Comparison of ENCODE assay signal across 10 cellular contexts in genomic region chr1:35029756-35030155, GRCh38. TPM values are rescaled to one million over a fixed set of nuclear protein-coding genes. Genes with fewer than 3 reads are reported as not detected.
DNase-seq lines count a peak whose midpoint lies in the region; ATAC-seq and TF ChIP-seq lines count a peak whose summit lies in the region.
"Had no signal": no experiment of that assay in that cellular context is flagged by ENCODE, and none has a peak within 500 bp of the region (broad histone marks: within the 10 kb centered on the region; RNA-seq: fewer than 3 reads in every experiment).

No MANE protein-coding gene starts in this region.

- H3K36me3 Mint-ChIP-seq in activated CD8-positive, alpha-beta T cell treated with anti-CD3 and anti-CD28 coated beads, Interleukin-2, amount 10 ng/mL, durations not matched to agents 7 days and 5 days (ENCODE audit: low read depth): peaks cover 48% of the 10 kb centered on the region

- H3K4me3 Mint-ChIP-seq in activated CD8-positive, alpha-beta T cell treated with anti-CD3 and anti-CD28 coated beads, Interleukin-2, amount 10 ng/mL, durations not matched to agents 7 days and 5 days: peak overlapping the region; percentile 92

- TF ChIP-seq CTCF in heart left ventricle (IDR thresholded peaks at IDR 0.05): no peak
- no peak for TF ChIP-seq CTCF in stomach (IDR thresholded peaks at IDR 0.05)
- no peak for TF ChIP-seq CTCF in testis (IDR thresholded peaks at IDR 0.05)

- POLR2A ChIA-PET in activated CD8-positive, alpha-beta T cell treated with anti-CD3 and anti-CD28 coated beads, Interleukin-2, amount 10 ng/mL, durations not matched to agents 7 days and 5 days (lab: Charles Lee): interaction anchor here (1.2 to 2.6 kb wide), 4 partner anchors 44 to 163 kb away, joined by 3 to 23 read pairs (median 10); partner anchors contain the start of genes SFPQ, TMEM35B and ZMYM1

- H3K36me3 ChIP-seq in heart left ventricle (peaks cover 0 to 19% (median 11%) of the 10 kb centered on the region in 9 donors), stomach (peaks cover 4 to 21% (median 16%) of the 10 kb centered on the region in 4 donors), testis (ENCODE audit: low read depth, missing control alignments) (no peaks in the 10 kb centered on the region)

- H3K9me3 Mint-ChIP-seq in activated CD8-positive, alpha-beta T cell treated with anti-CD3 and anti-CD28 coated beads, Interleukin-2, amount 10 ng/mL, durations not matched to agents 7 days and 5 days (ENCODE audit: insufficient read depth): peaks cover 17% of the 10 kb centered on the region

- no peaks in the 10 kb centered on the region for H3K27me3 Mint-ChIP-seq in activated CD8-positive, alpha-beta T cell treated with anti-CD3 and anti-CD28 coated beads, Interleukin-2, amount 10 ng/mL, durations not matched to agents 7 days and 5 days (ENCODE audit: low read depth)

- H3K9me3 ChIP-seq in heart left ventricle (peaks cover 0 to 19% (median 9%) of the 10 kb centered on the region in 12 donors), stomach (peaks cover 0 to 13% (median 9%) of the 10 kb centered on the region in 4 donors), testis (no peaks in the 10 kb centered on the region)

- H3K4me1 ChIP-seq in heart left ventricle (peaks cover 0 to 28% (median 17%) of the 10 kb centered on the region in 12 donors), stomach (peaks cover 9 to 35% (median 22%) of the 10 kb centered on the region in 4 donors), testis (peaks cover 10% of the 10 kb centered on the region)

- H3K4me1 Mint-ChIP-seq in activated CD8-positive, alpha-beta T cell treated with anti-CD3 and anti-CD28 coated beads, Interleukin-2, amount 10 ng/mL, durations not matched to agents 7 days and 5 days (ENCODE audit: low read depth): peaks cover 20% of the 10 kb centered on the region

- H3K4me3 ChIP-seq in heart left ventricle: peak overlapping the region in 9 of 12 donors; percentile 10 to 95 (median 73)
- H3K4me3 ChIP-seq in stomach: peak overlapping the region in 3 of 4 donors; percentile 3 to 81 (median 67)
- no peak overlapping the region for H3K4me3 ChIP-seq in testis

- H3K27me3 ChIP-seq in heart left ventricle: no peaks in the 10 kb centered on the region
- H3K27me3 ChIP-seq in stomach: no peaks in the 10 kb centered on the region
- no peaks in the 10 kb centered on the region for H3K27me3 ChIP-seq in testis

- no peak for TF ChIP-seq EP300 in stomach (IDR thresholded peaks at IDR 0.05)

- no peak for ATAC-seq in heart left ventricle
- no peak for ATAC-seq in Right ventricle myocardium superior (ENCODE audit: poor library complexity)
- no peak for ATAC-seq in activated CD8-positive, alpha-beta T cell treated with anti-CD3 and anti-CD28 coated beads, Interleukin-2, amount 10 ng/mL, durations not matched to agents 7 days and 5 days
- no peak for ATAC-seq in esophagus mucosa
- ATAC-seq in GM21825 (IDR thresholded peaks at IDR 0.05; ENCODE audit: unreplicated experiment): no peak

- no peak for DNase-seq in heart left ventricle
- no peak for DNase-seq in Right ventricle myocardium superior
- no peak for DNase-seq in activated CD8-positive, alpha-beta T cell treated with anti-CD3 and anti-CD28 coated beads, Interleukin-2, amount 10 ng/mL, durations not matched to agents 7 days and 5 days
- peak; percentile 7 for DNase-seq in hepatic stellate cell (ENCODE audit: low spot score)
- DNase-seq in stomach: no peak
- no peak for DNase-seq in testis
- DNase-seq: caudate nucleus, NCI-H524 treated with DMSO at 0.1 percent for 48 hours had no signal

- intact Hi-C loops in heart left ventricle (cut with DNase I): loop anchor here in 4 of 10 donors (5.0 to 10.0 kb wide), 5 partner anchors 48 to 265 kb away; partner anchors contain the start of genes SFPQ (in 2 of the 4) and ZMYM1 (in 1 of the 4)
- intact Hi-C loops in Right ventricle myocardium superior (cut with DNase I): no loop called here
- intact Hi-C loops in stomach (cut with DNase I; ENCODE audit: low total_unique reads): no loop called here
- intact Hi-C loops in testis (cut with DNase I; ENCODE audit: low total_unique reads): loop anchor here (5.0 kb wide), 1 partner anchor 163 kb away; the partner anchor contains the start of gene SFPQ

- no peak overlapping the region for H3K27ac Mint-ChIP-seq in activated CD8-positive, alpha-beta T cell treated with anti-CD3 and anti-CD28 coated beads, Interleukin-2, amount 10 ng/mL, durations not matched to agents 7 days and 5 days

- H3K27ac ChIP-seq in heart left ventricle: peak overlapping the region in 1 of 12 donors; percentile 96
- no peak overlapping the region for H3K27ac ChIP-seq in stomach
- no peak overlapping the region for H3K27ac ChIP-seq in testis

- CTCF ChIA-PET in activated CD8-positive, alpha-beta T cell treated with anti-CD3 and anti-CD28 coated beads, Interleukin-2, amount 10 ng/mL, durations not matched to agents 7 days and 5 days (lab: Charles Lee): interaction anchor here (1.0 to 2.3 kb wide), 4 partner anchors 9 to 177 kb away, joined by 3 to 8 read pairs (median 4); partner anchors contain the start of genes SMIM12 and TMEM35B

- TF ChIP-seq POLR2A in heart left ventricle (IDR thresholded peaks at IDR 0.05) (no peak), stomach (IDR thresholded peaks at IDR 0.05) (no peak), testis (IDR thresholded peaks at IDR 0.05) (no peak)

RNA-seq across cellular contexts. Expression of gene ZMYM6, which starts 2.0 kb away (rescaled TPM):
- total RNA-seq in heart left ventricle (10 to 100 TPM in 7 of 9 donors, 1 to 10 TPM in 2; 6.1 to 19.7 (median 14.5) TPM), Right ventricle myocardium superior (12.3 TPM), stomach (10 to 100 TPM in 4 of 5 donors, 1 to 10 TPM in 1; 6.1 to 47.5 (median 35.8) TPM), esophagus mucosa (14.9 TPM), testis (10 to 100 TPM; 35.4 to 40.0 TPM)
- polyA plus RNA-seq in heart left ventricle (10 to 100 TPM in 1 of 2 donors, 1 to 10 TPM in 1; 9.1 to 11.3 TPM), stomach (1 to 10 TPM; 4.9 to 8.2 (median 6.1) TPM), testis (ENCODE audit: insufficient read depth, low read depth, low replicate concordance) (16.0 TPM)
- 10 to 100 TPM; 15.2 to 19.2 TPM for total RNA-seq in activated CD8-positive, alpha-beta T cell treated with anti-CD3 and anti-CD28 coated beads, Interleukin-2, amount 10 ng/mL, durations not matched to agents 7 days and 5 days

RNA-seq across cellular contexts. Expression of gene TMEM35B, which starts 44.6 kb away (rescaled TPM):
- 10 to 100 TPM in 4 of 9 donors, 1 to 10 TPM in 5; 4.0 to 19.9 (median 8.6) TPM for total RNA-seq in heart left ventricle
- 10 to 100 TPM; 12.3 to 19.5 TPM for polyA plus RNA-seq in heart left ventricle
- total RNA-seq in Right ventricle myocardium superior: 9.0 TPM
- total RNA-seq in activated CD8-positive, alpha-beta T cell treated with anti-CD3 and anti-CD28 coated beads, Interleukin-2, amount 10 ng/mL, durations not matched to agents 7 days and 5 days: 10 to 100 TPM; 24.8 to 26.7 TPM
- 100 to 1,000 TPM in 1 of 5 donors, 10 to 100 TPM in 3, 1 to 10 TPM in 1; 2.0 to 131 (median 17.6) TPM for total RNA-seq in stomach
- 10 to 100 TPM; 12.5 to 31.1 (median 15.1) TPM for polyA plus RNA-seq in stomach
- total RNA-seq in esophagus mucosa: 4.2 TPM
- total RNA-seq in testis: 10 to 100 TPM; 43.5 to 54.8 TPM
- 55.8 TPM for polyA plus RNA-seq in testis (ENCODE audit: insufficient read depth, low read depth, low replicate concordance)

RNA-seq across cellular contexts. Expression of gene ZMYM1, which starts 49.4 kb away (rescaled TPM):
- total RNA-seq in heart left ventricle (1 to 10 TPM; 3.8 to 9.7 (median 7.4) TPM), Right ventricle myocardium superior (5.4 TPM), stomach (10 to 100 TPM in 3 of 5 donors, 1 to 10 TPM in 1, under 1 TPM in 1; 0.58 to 65.6 (median 21.8) TPM), esophagus mucosa (17.5 TPM), testis (10 to 100 TPM; 20.7 to 24.2 TPM)
- polyA plus RNA-seq in heart left ventricle (1 to 10 TPM; 2.0 to 3.7 TPM), stomach (1 to 10 TPM; 1.7 to 3.0 (median 2.1) TPM), testis (ENCODE audit: insufficient read depth, low read depth, low replicate concordance) (10.8 TPM)
- 10 to 100 TPM; 19.6 to 21.4 TPM for total RNA-seq in activated CD8-positive, alpha-beta T cell treated with anti-CD3 and anti-CD28 coated beads, Interleukin-2, amount 10 ng/mL, durations not matched to agents 7 days and 5 days

Comparison
In these comparisons a context has a peak if more than half of its experiments do, and no peak if none do; other contexts are left out.
1. H3K4me3 ChIP-seq: peak in heart left ventricle (9 of 12) and stomach (3 of 4); none in testis (0 of 2).